15 cellular contexts compared by ENCODE assay signal in genomic region chr14:58631720-58632119, GRCh38.
"Had no signal": no experiment of that assay in that cellular context is flagged by ENCODE, and none has a peak within 500 bp of the region (broad histone marks: within the 10 kb centered on the region; RNA-seq: fewer than 3 reads in every experiment).

No MANE protein-coding gene starts in this region.

- H3K9me3 ChIP-seq: ovary, right lobe of liver, suprapubic skin, transverse colon had no signal

- DNase-seq: activated CD4-positive, alpha-beta T cell treated with anti-CD3 and anti-CD28 coated beads, Interleukin-2, amount 50 U/mL, for 4 hours; activated gamma-delta T cell treated with Interleukin-2 at 50 U/mL for 16 hours; effector memory CD8-positive, alpha-beta T cell; ovary; right lobe of liver; small intestine; stimulated activated CD4-positive, alpha-beta T cell treated with anti-CD3 and anti-CD28 coated beads, Interleukin-4, amount 100 ng/mL, for 1 hour; stimulated activated naive CD8-positive, alpha-beta T cell treated with anti-CD3 and anti-CD28 coated beads, Interleukin-15, amount 100 ng/mL, for 72 hours; transverse colon; WERI-Rb-1 had no signal

- H3K4me3 ChIP-seq: cardiac muscle cell, lung, ovary, right lobe of liver, suprapubic skin, transverse colon had no signal

- H3K27ac ChIP-seq: cardiac muscle cell, ovary, right lobe of liver, suprapubic skin, transverse colon, WERI-Rb-1 had no signal

- H3K4me1 ChIP-seq: right lobe of liver had no signal

- H3K27me3 ChIP-seq: cardiac muscle cell, ovary, right lobe of liver, transverse colon had no signal

- H3K36me3 ChIP-seq: cardiac muscle cell, ovary, right lobe of liver, suprapubic skin, transverse colon, WERI-Rb-1 had no signal

- H3K27ac Mint-ChIP-seq: activated naive CD4-positive, alpha-beta T cell treated with anti-CD3 and anti-CD28 coated beads, Interleukin-2, amount 50 U/mL, for 72 hours; dendritic cell treated with granulocyte-macrophage colony-stimulating factor and Interleukin-4, amounts not matched to agents 40 ng/mL and 50 ng/mL, for 4 days; effector memory CD8-positive, alpha-beta T cell; stimulated activated naive CD8-positive, alpha-beta T cell treated with anti-CD3 and anti-CD28 coated beads, Interleukin-15, amount 100 ng/mL, for 72 hours had no signal

- H3K36me3 Mint-ChIP-seq: activated naive CD4-positive, alpha-beta T cell treated with anti-CD3 and anti-CD28 coated beads, Interleukin-2, amount 50 U/mL, for 72 hours had no signal

- ATAC-seq: activated naive CD4-positive, alpha-beta T cell treated with anti-CD3 and anti-CD28 coated beads, Interleukin-2, amount 50 U/mL, for 72 hours; effector memory CD8-positive, alpha-beta T cell; right lobe of liver; stimulated activated naive CD8-positive, alpha-beta T cell treated with anti-CD3 and anti-CD28 coated beads, Interleukin-15, amount 100 ng/mL, for 72 hours had no signal

- H3K4me3 Mint-ChIP-seq: dendritic cell treated with granulocyte-macrophage colony-stimulating factor and Interleukin-4, amounts not matched to agents 40 ng/mL and 50 ng/mL, for 4 days; effector memory CD8-positive, alpha-beta T cell; stimulated activated naive CD8-positive, alpha-beta T cell treated with anti-CD3 and anti-CD28 coated beads, Interleukin-15, amount 100 ng/mL, for 72 hours had no signal

- H3K9me3 Mint-ChIP-seq: activated naive CD4-positive, alpha-beta T cell treated with anti-CD3 and anti-CD28 coated beads, Interleukin-2, amount 50 U/mL, for 72 hours; dendritic cell treated with granulocyte-macrophage colony-stimulating factor and Interleukin-4, amounts not matched to agents 40 ng/mL and 50 ng/mL, for 4 days; effector memory CD8-positive, alpha-beta T cell; stimulated activated naive CD8-positive, alpha-beta T cell treated with anti-CD3 and anti-CD28 coated beads, Interleukin-15, amount 100 ng/mL, for 72 hours had no signal
